In genomic region chr12:107513636-107514400, GRCh38 we compare ENCODE assay signal across 15 cellular contexts.
DNase-seq lines count a peak whose midpoint lies in the region; TF ChIP-seq lines count a peak whose summit lies in the region.
"Had no signal": no experiment of that assay in that cellular context is flagged by ENCODE, and none has a peak within 500 bp of the region (broad histone marks: within the 10 kb centered on the region; RNA-seq: fewer than 3 reads in every experiment).

No MANE protein-coding gene starts in this region.

- no peaks in the 10 kb centered on the region for H3K27me3 Mint-ChIP-seq in MCF 10A (ENCODE audit: insufficient read depth, unreplicated experiment)
- no peaks in the 10 kb centered on the region for H3K27me3 Mint-ChIP-seq in T-helper 2 cell treated with Interferon-gamma antibody and Interleukin-4, amounts not matched to agents 5 μg/mL and 100 μg/mL, for 36 hours (ENCODE audit: low read depth)
- H3K27me3 Mint-ChIP-seq: CD4-positive, CD25-positive, alpha-beta regulatory T cell had no signal

- POLR2A ChIA-PET in MCF 10A (lab: Yijun Ruan, JAX), result no interaction called here

- H3K36me3 ChIP-seq in mammary epithelial cell (ENCODE audit: insufficient read depth, low read length) (no peaks in the 10 kb centered on the region), WERI-Rb-1 (no peaks in the 10 kb centered on the region), mesendoderm (ENCODE audit: control insufficient read depth, insufficient read depth, low read length) (no peaks in the 10 kb centered on the region)
- H3K36me3 ChIP-seq: Peyer's patch had no signal

- H3K4me2 ChIP-seq in mammary epithelial cell (ENCODE audit: insufficient read depth, low read depth, low read length), result no peak overlapping the region
- H3K4me2 ChIP-seq in mesendoderm (ENCODE audit: low read length), result no peak overlapping the region
- H3K4me2 ChIP-seq: KMS-11 had no signal

- H3K9ac ChIP-seq in mammary epithelial cell (ENCODE audit: insufficient read depth, low read length) (no peak overlapping the region), mesendoderm (ENCODE audit: low read length) (no peak overlapping the region)
- H3K9ac ChIP-seq: KMS-11 had no signal

- DNase-seq in mammary epithelial cell (no peak), MCF 10A (ENCODE audit: unreplicated experiment) (no peak), WERI-Rb-1 (peak; percentile 35), mesendoderm (no peak), NCI-H2171 (lab: John Stamatoyannopoulos, UW) (no peak), NCI-H526 treated with DMSO at 0.1 percent for 48 hours (lab: John Stamatoyannopoulos, UW) (no peak)
- no peak for DNase-seq in T-helper 2 cell treated with Interferon-gamma antibody and Interleukin-4, amounts not matched to agents 5 μg/mL and 100 μg/mL, for 36 hours (ENCODE audit: low spot score)
- DNase-seq: CD4-positive, CD25-positive, alpha-beta regulatory T cell; DND-41; IMR-90; NCI-H1105; NCI-H146; NCI-H2029 treated with DMSO at 0.1 percent for 48 hours; Peyer's patch had no signal

- H3K27ac Mint-ChIP-seq in MCF 10A (ENCODE audit: low read depth, unreplicated experiment), result no peak overlapping the region
- no peak overlapping the region for H3K27ac Mint-ChIP-seq in T-helper 2 cell treated with Interferon-gamma antibody and Interleukin-4, amounts not matched to agents 5 μg/mL and 100 μg/mL, for 36 hours
- H3K27ac Mint-ChIP-seq: CD4-positive, CD25-positive, alpha-beta regulatory T cell had no signal

- peak overlapping the region; percentile 57 for H3K23ac ChIP-seq in mesendoderm (ENCODE audit: low read length)

- no peak overlapping the region for H2AFZ ChIP-seq in mammary epithelial cell (ENCODE audit: low read depth, low read length)

- TF ChIP-seq CTCF in mammary epithelial cell (conservative IDR thresholded peaks at IDR 0.05 in 1 of 2, IDR thresholded peaks at IDR 0.05 in 1 of 2; ENCODE audit: extremely low read depth in 1 of 2, insufficient read depth in 1 of 2, low read depth in 1 of 2, low read length in 2 of 2) (no peak), MCF 10A (IDR thresholded peaks at IDR 0.05; ENCODE audit: unreplicated experiment) (no peak), WERI-Rb-1 (IDR thresholded peaks at IDR 0.05; ENCODE audit: low read depth, low read length) (no peak)

- no peak overlapping the region for H4K8ac ChIP-seq in mesendoderm (ENCODE audit: low read depth, low read length)

- intact Hi-C loops in mammary epithelial cell (cut with micrococcal nuclease) (no loop called here), MCF 10A (cut with micrococcal nuclease) (loop anchor here (10.0 kb wide), 1 partner anchor 49 kb away; no protein-coding TSS in a partner anchor)

- no peak overlapping the region for H4K5ac ChIP-seq in mesendoderm (ENCODE audit: low read length)

- no peak overlapping the region for H2BK5ac ChIP-seq in mesendoderm (ENCODE audit: low read length)

- H3K79me1 ChIP-seq in mesendoderm (ENCODE audit: low read length), result no peaks in the 10 kb centered on the region

- H3K9me3 ChIP-seq in mammary epithelial cell (replicated peaks; ENCODE audit: insufficient read depth, low read length), result no peaks in the 10 kb centered on the region
- no peaks in the 10 kb centered on the region for H3K9me3 ChIP-seq in WERI-Rb-1 (ENCODE audit: severe bottlenecking)
- H3K9me3 ChIP-seq: Peyer's patch had no signal

- H3K9me3 Mint-ChIP-seq in MCF 10A (ENCODE audit: unreplicated experiment), result peaks cover 1% of the 10 kb centered on the region
- H3K9me3 Mint-ChIP-seq in T-helper 2 cell treated with Interferon-gamma antibody and Interleukin-4, amounts not matched to agents 5 μg/mL and 100 μg/mL, for 36 hours, result peaks cover 7% of the 10 kb centered on the region

- BruUV-seq in mammary epithelial cell (replicated peaks; lab: Mats Ljungman, UMichigan) (no TSS peak), MCF 10A (replicated peaks; lab: Mats Ljungman, UMichigan) (no TSS peak)

- H3K4me3 ChIP-seq in mammary epithelial cell (replicated peaks in 1 of 3; ENCODE audit: insufficient read depth in 1 of 3, low read depth in 2 of 3, low read length in 3 of 3) (no peak overlapping the region), WERI-Rb-1 (ENCODE audit: low read depth, low read length) (no peak overlapping the region), mesendoderm (ENCODE audit: low read length) (no peak overlapping the region)
- H3K4me3 ChIP-seq: Peyer's patch had no signal

- peak overlapping the region; percentile 97 for H3K27ac ChIP-seq in mammary epithelial cell (ENCODE audit: insufficient read depth, low read depth, low read length)
- H3K27ac ChIP-seq in WERI-Rb-1, result no peak overlapping the region
- H3K27ac ChIP-seq in mesendoderm (ENCODE audit: low read depth, low read length), result no peak overlapping the region
- H3K27ac ChIP-seq: KMS-11, Peyer's patch had no signal

- no peak overlapping the region for H3K56ac ChIP-seq in mesendoderm (ENCODE audit: low read length)

- H3K4me1 Mint-ChIP-seq in MCF 10A (ENCODE audit: insufficient read depth, unreplicated experiment), result peaks cover 20% of the 10 kb centered on the region
- peaks cover 11% of the 10 kb centered on the region for H3K4me1 Mint-ChIP-seq in T-helper 2 cell treated with Interferon-gamma antibody and Interleukin-4, amounts not matched to agents 5 μg/mL and 100 μg/mL, for 36 hours (ENCODE audit: low read depth)

- dilution Hi-C loops in mammary epithelial cell (cut with HindIII; ENCODE audit: low sequenced_read_pairs), result no loop called here

- H3K79me2 ChIP-seq in mammary epithelial cell (ENCODE audit: insufficient read depth, low read length), result no peaks in the 10 kb centered on the region
- no peaks in the 10 kb centered on the region for H3K79me2 ChIP-seq in mesendoderm (ENCODE audit: control insufficient read depth, insufficient read depth, low read length)

- CTCF ChIA-PET in mammary epithelial cell (lab: Charles Lee; ENCODE audit: low non-redundant PET) (no interaction called here), MCF 10A (lab: Yijun Ruan, JAX) (no interaction called here)

- no peaks in the 10 kb centered on the region for H3K27me3 ChIP-seq in mammary epithelial cell (ENCODE audit: insufficient read depth, low read length)
- no peaks in the 10 kb centered on the region for H3K27me3 ChIP-seq in WERI-Rb-1 (ENCODE audit: insufficient read depth, low read depth, severe bottlenecking)
- H3K27me3 ChIP-seq in mesendoderm (ENCODE audit: insufficient read depth, low read length, poor library complexity), result no peaks in the 10 kb centered on the region
- H3K27me3 ChIP-seq: Peyer's patch had no signal

- H3K36me3 Mint-ChIP-seq in MCF 10A (ENCODE audit: insufficient read depth, unreplicated experiment), result no peaks in the 10 kb centered on the region
- no peaks in the 10 kb centered on the region for H3K36me3 Mint-ChIP-seq in T-helper 2 cell treated with Interferon-gamma antibody and Interleukin-4, amounts not matched to agents 5 μg/mL and 100 μg/mL, for 36 hours (ENCODE audit: low read depth)

- no peaks in the 10 kb centered on the region for H4K20me1 ChIP-seq in mammary epithelial cell (ENCODE audit: insufficient read depth, low read length)

- H2BK120ac ChIP-seq in mesendoderm (ENCODE audit: low read depth, low read length), result no peak overlapping the region

- no peak overlapping the region for H2AK5ac ChIP-seq in mesendoderm (ENCODE audit: low read length)

- H3K4me1 ChIP-seq in mammary epithelial cell (ENCODE audit: insufficient read depth, low read length), result peaks cover 25% of the 10 kb centered on the region
- no peaks in the 10 kb centered on the region for H3K4me1 ChIP-seq in mesendoderm (ENCODE audit: control insufficient read depth, low read depth, low read length)
- H3K4me1 ChIP-seq: Peyer's patch had no signal

- in situ Hi-C loops in mammary epithelial cell (cut with MboI; ENCODE audit: low sequenced_read_pairs in 2 of 2), result no loop called here

- H3K4me3 Mint-ChIP-seq in MCF 10A (ENCODE audit: unreplicated experiment), result no peak overlapping the region
- no peak overlapping the region for H3K4me3 Mint-ChIP-seq in T-helper 2 cell treated with Interferon-gamma antibody and Interleukin-4, amounts not matched to agents 5 μg/mL and 100 μg/mL, for 36 hours
- H3K4me3 Mint-ChIP-seq: CD4-positive, CD25-positive, alpha-beta regulatory T cell had no signal

- H3K18ac ChIP-seq in mesendoderm (ENCODE audit: low read length), result no peak overlapping the region

- 97% methylated on average over 3 of the region's 3 CpGs for WGBS in mammary epithelial cell (ENCODE audit: low coverage, missing lambda C conversion rate)
- no CpG with 5 or more reads among the region's 3 CpGs for whole genome bisulfite sequencing in mesendoderm (ENCODE audit: extremely low coverage, insufficient coverage, low lambda C conversion rate)

- no peak overlapping the region for H2BK15ac ChIP-seq in mesendoderm (replicated peaks; ENCODE audit: low read depth)

- no peak overlapping the region for H3K4ac ChIP-seq in mesendoderm (ENCODE audit: low read depth, low read length)
